8 cellular contexts compared by ENCODE assay signal in the genomic region with DNA sequence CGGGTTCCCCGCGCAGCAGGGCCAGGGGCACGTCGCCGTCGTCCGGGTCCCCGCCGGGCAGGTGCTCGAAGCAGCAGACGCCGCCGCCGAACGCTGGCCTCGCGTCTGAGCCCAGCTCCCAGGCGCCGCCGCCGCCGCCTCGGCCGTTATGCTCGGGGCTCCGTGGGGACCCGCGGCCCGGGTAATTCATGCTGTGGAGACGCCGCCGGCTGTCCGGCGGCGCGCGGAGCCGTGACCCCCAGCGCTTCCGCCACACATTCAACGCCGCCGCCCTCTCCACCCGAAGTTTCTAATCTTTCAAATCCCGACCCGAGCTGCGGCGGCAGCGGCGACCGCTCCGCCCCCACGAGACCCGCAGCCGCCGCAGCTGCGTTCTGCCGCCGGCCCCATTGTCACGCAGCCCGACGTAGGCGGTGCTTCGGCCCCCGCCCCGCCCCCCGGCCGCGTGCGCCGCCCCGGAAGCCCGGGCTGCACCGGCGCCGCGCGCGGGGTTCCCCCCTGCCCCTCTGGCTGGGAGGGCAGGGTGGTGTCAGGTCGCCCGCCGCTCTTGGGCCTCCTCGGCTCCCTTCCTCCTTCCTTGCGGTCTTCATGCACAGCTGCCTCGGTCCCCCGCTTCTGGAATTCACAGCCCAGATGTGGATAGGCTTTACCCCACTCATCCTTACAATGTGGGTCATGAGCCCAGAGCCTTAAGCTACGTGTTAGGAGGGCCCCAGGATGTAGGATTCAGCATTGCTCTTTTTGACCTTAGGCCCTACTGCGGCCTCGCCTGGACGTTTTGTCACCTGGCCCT. TPM values are rescaled to one million over a fixed set of nuclear protein-coding genes. Genes with fewer than 3 reads are reported as not detected.
DNase-seq lines count a peak whose midpoint lies in the region; ATAC-seq, FAIRE-seq and TF ChIP-seq lines count a peak whose summit lies in the region.

A gene (minus strand): TSS at position 415 of the 793 bp plus-strand sequence. CDS start 225 bp downstream, at position 190.

- no peak for TF ChIP-seq CTCF in GM12865 (IDR thresholded peaks at IDR 0.05; ENCODE audit: insufficient read depth, low read depth, low read length, missing control alignments)
- TF ChIP-seq CTCF in left ventricle myocardium inferior (IDR thresholded peaks at IDR 0.05; ENCODE audit: borderline replicate concordance), result no peak
- TF ChIP-seq CTCF in psoas muscle (IDR thresholded peaks at IDR 0.05), result no peak

- H3K4me1 Mint-ChIP-seq in T-helper 1 cell treated with Interleukin-12 subunit alpha and Interleukin-12 subunit beta and Interleukin-4 antibody, amounts not matched to agents 30 μg/mL and 1 μg/mL, for 36 hours (ENCODE audit: low read depth), result peaks cover 36% of the 10 kb centered on the region

- ATAC-seq in HG02610 (IDR thresholded peaks at IDR 0.05; ENCODE audit: unreplicated experiment), result peak; percentile 73
- peak; percentile 85 to 97 (median 94) for ATAC-seq in psoas muscle

- FAIRE-seq in urothelium cell line (lab: Jason Lieb, UNC), result peak; percentile 95

- H3K4me3 ChIP-seq in GM12865 (ENCODE audit: low read depth, low read length) (peak within 1 kb of the TSS; percentile 82), left ventricle myocardium inferior (peak within 1 kb of the TSS; percentile 94), psoas muscle (peak within 1 kb of the TSS; percentile 78)

- H3K9me3 Mint-ChIP-seq in T-helper 1 cell treated with Interleukin-12 subunit alpha and Interleukin-12 subunit beta and Interleukin-4 antibody, amounts not matched to agents 30 μg/mL and 1 μg/mL, for 36 hours, result no peaks in the 10 kb centered on the region

- peak within 1 kb of the TSS; percentile 94 for H3K27ac ChIP-seq in left ventricle myocardium inferior (replicated peaks)
- peak within 1 kb of the TSS; percentile 85 for H3K27ac ChIP-seq in psoas muscle

- H3K4me3 Mint-ChIP-seq in T-helper 1 cell treated with Interleukin-12 subunit alpha and Interleukin-12 subunit beta and Interleukin-4 antibody, amounts not matched to agents 30 μg/mL and 1 μg/mL, for 36 hours, result peak within 1 kb of the TSS; percentile 100

- peaks cover 27% of the 10 kb centered on the region for H3K36me3 Mint-ChIP-seq in T-helper 1 cell treated with Interleukin-12 subunit alpha and Interleukin-12 subunit beta and Interleukin-4 antibody, amounts not matched to agents 30 μg/mL and 1 μg/mL, for 36 hours (ENCODE audit: low read depth)

- 2 to 3% (median 2%) methylated on average over 74 to 91 of the region's 91 CpGs for WGBS in psoas muscle, 3 donors

- intact Hi-C loops in left ventricle myocardium inferior (cut with micrococcal nuclease), result no loop called here
- intact Hi-C loops in psoas muscle (cut with DNase I), result loop anchor here in 1 of 2 donors (10.0 kb wide), 1 partner anchor 142 kb away; no protein-coding TSS in a partner anchor

- H3K4me1 ChIP-seq in left ventricle myocardium inferior, result peaks cover 46% of the 10 kb centered on the region
- H3K4me1 ChIP-seq in psoas muscle, result peaks cover 11% of the 10 kb centered on the region

- no peaks in the 10 kb centered on the region for H3K36me3 ChIP-seq in left ventricle myocardium inferior
- H3K36me3 ChIP-seq in psoas muscle (ENCODE audit: insufficient read depth in 1 of 2, low read depth in 1 of 2), result peaks cover 0 to 2% of the 10 kb centered on the region in 2 donors

- no peaks in the 10 kb centered on the region for H3K27me3 Mint-ChIP-seq in T-helper 1 cell treated with Interleukin-12 subunit alpha and Interleukin-12 subunit beta and Interleukin-4 antibody, amounts not matched to agents 30 μg/mL and 1 μg/mL, for 36 hours (ENCODE audit: low read depth)

- DNase-seq in GM12865 (ENCODE audit: low read depth) (peak; percentile 96), NCI-H1092 treated with DMSO at 0.1 percent for 48 hours (lab: John Stamatoyannopoulos, UW) (peak; percentile 86), amniotic epithelial cell (ENCODE audit: low read depth) (peak; percentile 44), left ventricle myocardium inferior (peak; percentile 82), psoas muscle (peak; percentile 83 to 88), urothelium cell line (ENCODE audit: low spot score) (peak; percentile 97)

- H3K27me3 ChIP-seq in left ventricle myocardium inferior (ENCODE audit: low read depth), result no peaks in the 10 kb centered on the region
- no peaks in the 10 kb centered on the region for H3K27me3 ChIP-seq in psoas muscle (ENCODE audit: insufficient read depth in 3 of 3, low read length in 2 of 3)

- peak within 1 kb of the TSS; percentile 99 for H3K27ac Mint-ChIP-seq in T-helper 1 cell treated with Interleukin-12 subunit alpha and Interleukin-12 subunit beta and Interleukin-4 antibody, amounts not matched to agents 30 μg/mL and 1 μg/mL, for 36 hours

- no peaks in the 10 kb centered on the region for H3K9me3 ChIP-seq in left ventricle myocardium inferior (replicated peaks)
- H3K9me3 ChIP-seq in psoas muscle, result no peaks in the 10 kb centered on the region

RNA-seq across cellular contexts. Expression of the gene that starts here (rescaled TPM):
- 6.7 TPM for total RNA-seq in left ventricle myocardium inferior
- 1 to 10 TPM; 4.0 to 7.6 (median 4.7) TPM for total RNA-seq in psoas muscle
- 1 to 10 TPM; 2.8 to 5.2 (median 3.0) TPM for polyA plus RNA-seq in psoas muscle

Comparison
In these comparisons a context has a peak if more than half of its experiments do, and no peak if none do; other contexts are left out.
1. Peak in every context shown above with its lines: DNase-seq, ATAC-seq, H3K4me3 ChIP-seq and H3K27ac ChIP-seq.
2. DNase-seq: peak in every context shown above with its lines; median percentile 97 in urothelium cell line; 96 in GM12865; 86 in NCI-H1092 treated with DMSO at 0.1 percent for 48 hours; 86 in psoas muscle; 82 in left ventricle myocardium inferior; 44 in amniotic epithelial cell.